ENCODE assay signal across 9 cellular contexts in genomic region chr4:82801910-82802521, GRCh38. TPM values are rescaled to one million over a fixed set of nuclear protein-coding genes. Genes with fewer than 3 reads are reported as not detected.
A peak's percentile ranks its signal among the peaks of the same experiment; 100 is the strongest.
DNase-seq lines count a peak whose midpoint lies in the region; ATAC-seq and TF ChIP-seq lines count a peak whose summit lies in the region.
"Had no signal": no experiment of that assay in that cellular context is flagged by ENCODE, and none has a peak within 500 bp of the region (broad histone marks: within the 10 kb centered on the region; RNA-seq: fewer than 3 reads in every experiment).

No MANE protein-coding gene starts in this region.

- H3K4me1 Mint-ChIP-seq in HFFc6 (ENCODE audit: low read depth) (peaks cover 16% of the 10 kb centered on the region), T-helper 17 cell (peaks cover 14% of the 10 kb centered on the region)

- ATAC-seq in T-helper 17 cell (no peak), HG03378 (IDR thresholded peaks at IDR 0.05; ENCODE audit: unreplicated experiment) (no peak)

- H3K27me3 Mint-ChIP-seq in HFFc6 (ENCODE audit: insufficient read depth) (peaks cover 10% of the 10 kb centered on the region), T-helper 17 cell (peaks cover 31% of the 10 kb centered on the region)

- in situ Hi-C loops in astrocyte of the cerebellum (cut with HindIII; ENCODE audit: low sequenced_read_pairs) = no loop called here

- H3K27ac Mint-ChIP-seq in HFFc6 (no peak overlapping the region), T-helper 17 cell (no peak overlapping the region)
- H3K27ac Mint-ChIP-seq: activated naive CD8-positive, alpha-beta T cell had no signal

- no peaks in the 10 kb centered on the region for H3K9me3 ChIP-seq in T-helper 17 cell (ENCODE audit: control insufficient read depth, low read length, poor library complexity, severe bottlenecking)

- DNase-seq in DMS53 (lab: John Stamatoyannopoulos, UW) (peak; percentile 41), HFFc6 (no peak), astrocyte of the cerebellum (ENCODE audit: low read depth) (no peak), lung microvascular endothelial cell (ENCODE audit: low read depth in 2 of 2) (peak; percentile 60 to 66), T-helper 17 cell (no peak), DMS79 (lab: John Stamatoyannopoulos, UW) (no peak), HuH-7 (ENCODE audit: low spot score) (no peak)

- no peaks in the 10 kb centered on the region for H3K9me3 Mint-ChIP-seq in HFFc6

- peak; percentile 75 for TF ChIP-seq CTCF in HFFc6 (IDR thresholded peaks at IDR 0.05)
- peak; percentile 63 for TF ChIP-seq CTCF in astrocyte of the cerebellum (IDR thresholded peaks at IDR 0.05; ENCODE audit: low read depth, low read length, missing control alignments)

- H3K36me3 Mint-ChIP-seq in HFFc6 (ENCODE audit: low read depth) (no peaks in the 10 kb centered on the region), T-helper 17 cell (ENCODE audit: low read depth) (no peaks in the 10 kb centered on the region)
- H3K36me3 Mint-ChIP-seq: activated naive CD8-positive, alpha-beta T cell had no signal

- no peak overlapping the region for H3K4me3 ChIP-seq in astrocyte of the cerebellum (ENCODE audit: low read depth, low read length)

- H3K4me3 Mint-ChIP-seq in HFFc6 (no peak overlapping the region), T-helper 17 cell (no peak overlapping the region)
- H3K4me3 Mint-ChIP-seq: activated naive CD8-positive, alpha-beta T cell had no signal

RNA-seq across cellular contexts. Expression of gene SCD5, which starts 3.4 kb away (rescaled TPM):
- total RNA-seq in HFFc6 (2021; fragmentation: NEBNext Ultra II Directional; extraction: Animal tissue kit (Norgen Biotek cat#: 25700)) = 10 to 100 TPM; 28.4 to 36.4 (median 32.0) TPM
- total RNA-seq in lung microvascular endothelial cell (31.0 and 32.0 TPM in 2 replicates), T-helper 17 cell (under 1 TPM; 0.60 to 0.65 TPM)

Comparison
In these comparisons a context has a peak if more than half of its experiments do, and no peak if none do; other contexts are left out.
1. DNase-seq: peak in DMS53 (single experiment) and lung microvascular endothelial cell (2 of 2); none in HFFc6 (single experiment), astrocyte of the cerebellum (single experiment), T-helper 17 cell (0 of 3), DMS79 (single experiment) and HuH-7 (single experiment).
2. RNA of gene SCD5, which starts 3.4 kb away (total RNA-seq): 28.4 to 36.4 TPM in HFFc6 and 31.0 to 32.0 TPM in lung microvascular endothelial cell; 0.60 to 0.65 TPM in T-helper 17 cell; every median in the first group is over 10 times any median in the second.